ENCODE assay signal across 1 cellular context in genomic region chr2:105460048-105460732, GRCh38.
TF ChIP-seq lines count a peak whose summit lies in the region.

No MANE protein-coding gene starts in this region.

TF ChIP-seq in GM23338, 12 proteins besides CTCF, POLR2A, EP300 and RAD21 (continued from another document):
- no peak for TF ChIP-seq ZNF462 (CRISPR knock-in tag; IDR thresholded peaks at IDR 0.05)
- TF ChIP-seq ZNF331 (CRISPR knock-in tag; IDR thresholded peaks at IDR 0.05; ENCODE audit: low read depth): no peak
- no peak for TF ChIP-seq EZH2phosphoT487 (IDR thresholded peaks at IDR 0.05; ENCODE audit: unreplicated experiment)
- no peak for TF ChIP-seq STAT1 (IDR thresholded peaks at IDR 0.05; ENCODE audit: unreplicated experiment)
- no peak for TF ChIP-seq EZH2 (IDR thresholded peaks at IDR 0.05; ENCODE audit: low read depth, unreplicated experiment)
- no peak for TF ChIP-seq POLR2AphosphoS5 (IDR thresholded peaks at IDR 0.05; ENCODE audit: low read depth)
- no peak for TF ChIP-seq JUNB (IDR thresholded peaks at IDR 0.05; ENCODE audit: unreplicated experiment)
- no peak for TF ChIP-seq CREB1 (CRISPR knock-in tag; IDR thresholded peaks at IDR 0.05; ENCODE audit: low read depth)
